39 cellular contexts compared by ENCODE assay signal in genomic region chr1:83581747-83582146, GRCh38.
"Had no signal": no experiment of that assay in that cellular context is flagged by ENCODE, and none has a peak within 500 bp of the region (broad histone marks: within the 10 kb centered on the region; RNA-seq: fewer than 3 reads in every experiment).

No MANE protein-coding gene starts in this region.

- H3K27me3 ChIP-seq: adrenal gland, ascending aorta, body of pancreas, brain microvascular endothelial cell, breast epithelium, cardiac muscle cell had no signal

- DNase-seq: activated effector memory CD4-positive, alpha-beta T cell treated with anti-CD3 and anti-CD28 coated beads, Interleukin-2, amount 50 U/mL, for 16 hours; activated effector memory CD4-positive, alpha-beta T cell treated with Interleukin-2 at 50 U/mL for 16 hours; activated gamma-delta T cell; activated gamma-delta T cell treated with Interleukin-2 at 50 U/mL for 16 hours; activated naive CD4-positive, alpha-beta T cell; activated naive CD4-positive, alpha-beta T cell treated with anti-CD3 and anti-CD28 coated beads for 36 hours; activated naive CD4-positive, alpha-beta T cell treated with anti-CD3 and anti-CD28 coated beads, Interleukin-2, amount 10 ng/mL, durations not matched to agents 7 days and 5 days; activated naive CD4-positive, alpha-beta T cell treated with anti-CD3 and anti-CD28 coated beads, Interleukin-2, amount 50 U/mL, for 16 hours; activated naive CD4-positive, alpha-beta T cell treated with Interleukin-2 at 50 U/mL for 16 hours; activated naive CD8-positive, alpha-beta T cell treated with anti-CD3 and anti-CD28 coated beads for 36 hours; activated naive CD8-positive, alpha-beta T cell treated with anti-CD3 and anti-CD28 coated beads, Interleukin-2, amount 10 ng/mL, durations not matched to agents 7 days and 5 days; activated naive CD8-positive, alpha-beta T cell treated with anti-CD3 and anti-CD28 coated beads, Interleukin-2, amount 50 U/mL, for 24 hours; activated T-cell treated with anti-CD3 and anti-CD28 coated beads for 4 hours; activated T-cell treated with anti-CD3 and anti-CD28 coated beads, Interleukin-2, amount 50 U/mL, for 1 hour; activated T-cell treated with anti-CD3 and anti-CD28 coated beads, Interleukin-2, amount 50 U/mL, for 24 hours; activated T-cell treated with anti-CD3 and anti-CD28 coated beads, Interleukin-2, amount 50 U/mL, for 4 hours; activated T-cell treated with anti-CD3 and anti-CD28 coated beads, Interleukin-2, amount 50 U/mL, for 48 hours; activated T-cell treated with anti-CD3 and anti-CD28 coated beads, Interleukin-2, amount 50 U/mL, for 72 hours; adrenal gland; amniotic stem cell; amygdala; anterior cingulate cortex; aorta; body of pancreas; brain microvascular endothelial cell; caudate nucleus; central memory CD4-positive, alpha-beta T cell; cerebellar nuclear complex had no signal

- H3K4me1 ChIP-seq: adrenal gland, ascending aorta, body of pancreas, breast epithelium had no signal

- ATAC-seq: activated naive CD4-positive, alpha-beta T cell treated with anti-CD3 and anti-CD28 coated beads, Interleukin-2, amount 50 U/mL, for 72 hours; activated naive CD8-positive, alpha-beta T cell treated with anti-CD3 and anti-CD28 coated beads, Interleukin-2, amount 50 U/mL, for 24 hours; activated T-cell treated with anti-CD3 and anti-CD28 coated beads, Interleukin-2, amount 50 U/mL, for 4 hours; activated T-cell treated with anti-CD3 and anti-CD28 coated beads, Interleukin-2, amount 50 U/mL, for 72 hours; activated T-helper 17 cell treated with anti-CD3 and anti-CD28 coated beads, Interleukin-2, amount 50 U/mL, for 72 hours; body of pancreas had no signal

- H3K4me3 ChIP-seq: adrenal gland, ascending aorta, body of pancreas, breast epithelium, cardiac muscle cell had no signal

- H3K36me3 Mint-ChIP-seq: activated naive CD4-positive, alpha-beta T cell treated with anti-CD3 and anti-CD28 coated beads, Interleukin-2, amount 50 U/mL, for 24 hours; activated naive CD8-positive, alpha-beta T cell treated with anti-CD3 and anti-CD28 coated beads for 36 hours; brain had no signal

- H3K27me3 Mint-ChIP-seq: activated naive CD4-positive, alpha-beta T cell treated with anti-CD3 and anti-CD28 coated beads, Interleukin-2, amount 10 ng/mL, durations not matched to agents 7 days and 5 days; activated naive CD4-positive, alpha-beta T cell treated with anti-CD3 and anti-CD28 coated beads, Interleukin-2, amount 50 U/mL, for 24 hours; activated naive CD8-positive, alpha-beta T cell; activated naive CD8-positive, alpha-beta T cell treated with anti-CD3 and anti-CD28 coated beads for 36 hours; activated naive CD8-positive, alpha-beta T cell treated with anti-CD3 and anti-CD28 coated beads, Interleukin-2, amount 10 ng/mL, durations not matched to agents 7 days and 5 days; activated naive CD8-positive, alpha-beta T cell treated with anti-CD3 and anti-CD28 coated beads, Interleukin-2, amount 50 U/mL, for 24 hours; activated T-cell treated with anti-CD3 and anti-CD28 coated beads, Interleukin-2, amount 50 U/mL, for 24 hours; activated T-helper 17 cell treated with anti-CD3 and anti-CD28 coated beads, Interleukin-2, amount 50 U/mL, for 72 hours; central memory CD8-positive, alpha-beta T cell had no signal

- H3K36me3 ChIP-seq: adrenal gland, ascending aorta, brain microvascular endothelial cell, breast epithelium, cardiac muscle cell had no signal

- H3K9me3 ChIP-seq: adrenal gland, ascending aorta, body of pancreas had no signal

- H3K4me3 Mint-ChIP-seq: activated naive CD4-positive, alpha-beta T cell treated with anti-CD3 and anti-CD28 coated beads for 36 hours; activated naive CD4-positive, alpha-beta T cell treated with anti-CD3 and anti-CD28 coated beads, Interleukin-2, amount 10 ng/mL, durations not matched to agents 7 days and 5 days; activated naive CD4-positive, alpha-beta T cell treated with anti-CD3 and anti-CD28 coated beads, Interleukin-2, amount 50 U/mL, for 24 hours; activated naive CD8-positive, alpha-beta T cell; activated naive CD8-positive, alpha-beta T cell treated with anti-CD3 and anti-CD28 coated beads for 36 hours; activated naive CD8-positive, alpha-beta T cell treated with anti-CD3 and anti-CD28 coated beads, Interleukin-2, amount 10 ng/mL, durations not matched to agents 7 days and 5 days; activated naive CD8-positive, alpha-beta T cell treated with anti-CD3 and anti-CD28 coated beads, Interleukin-2, amount 50 U/mL, for 24 hours; activated T-cell treated with anti-CD3 and anti-CD28 coated beads, Interleukin-2, amount 50 U/mL, for 24 hours; activated T-cell treated with anti-CD3 and anti-CD28 coated beads, Interleukin-2, amount 50 U/mL, for 4 hours; activated T-cell treated with anti-CD3 and anti-CD28 coated beads, Interleukin-2, amount 50 U/mL, for 72 hours; activated T-helper 1 cell treated with anti-CD3 and anti-CD28 coated beads, Interleukin-12 subunit alpha, Interleukin-12 subunit beta, Interleukin-2, Interleukin-4 antibody, amounts not matched to agents 30 ng/mL and 10 ng/mL and 1 ng/mL, durations not matched to agents 14 hours and 24 hours and 36 hours; activated T-helper 17 cell treated with anti-CD3 and anti-CD28 coated beads, Interleukin-2, amount 50 U/mL, for 72 hours; brain; central memory CD8-positive, alpha-beta T cell had no signal

- H3K4me1 Mint-ChIP-seq: activated naive CD8-positive, alpha-beta T cell treated with anti-CD3 and anti-CD28 coated beads, Interleukin-2, amount 10 ng/mL, durations not matched to agents 7 days and 5 days; activated naive CD8-positive, alpha-beta T cell treated with anti-CD3 and anti-CD28 coated beads, Interleukin-2, amount 50 U/mL, for 24 hours; activated T-helper 17 cell treated with anti-CD3 and anti-CD28 coated beads, Interleukin-2, amount 50 U/mL, for 72 hours; brain; central memory CD8-positive, alpha-beta T cell had no signal

- H3K9me3 Mint-ChIP-seq: activated naive CD4-positive, alpha-beta T cell treated with anti-CD3 and anti-CD28 coated beads, Interleukin-2, amount 50 U/mL, for 24 hours; activated T-helper 17 cell treated with anti-CD3 and anti-CD28 coated beads, Interleukin-2, amount 50 U/mL, for 72 hours had no signal

- H3K27ac ChIP-seq: adrenal gland, ascending aorta, body of pancreas, brain microvascular endothelial cell, breast epithelium, cardiac muscle cell had no signal

- H3K27ac Mint-ChIP-seq: activated naive CD4-positive, alpha-beta T cell treated with anti-CD3 and anti-CD28 coated beads for 36 hours; activated naive CD4-positive, alpha-beta T cell treated with anti-CD3 and anti-CD28 coated beads, Interleukin-2, amount 10 ng/mL, durations not matched to agents 7 days and 5 days; activated naive CD4-positive, alpha-beta T cell treated with anti-CD3 and anti-CD28 coated beads, Interleukin-2, amount 50 U/mL, for 24 hours; activated naive CD4-positive, alpha-beta T cell treated with anti-CD3 and anti-CD28 coated beads, Interleukin-2, amount 50 U/mL, for 72 hours; activated naive CD8-positive, alpha-beta T cell; activated naive CD8-positive, alpha-beta T cell treated with anti-CD3 and anti-CD28 coated beads for 36 hours; activated naive CD8-positive, alpha-beta T cell treated with anti-CD3 and anti-CD28 coated beads, Interleukin-2, amount 10 ng/mL, durations not matched to agents 7 days and 5 days; activated naive CD8-positive, alpha-beta T cell treated with anti-CD3 and anti-CD28 coated beads, Interleukin-2, amount 50 U/mL, for 24 hours; activated T-cell treated with anti-CD3 and anti-CD28 coated beads, Interleukin-2, amount 50 U/mL, for 24 hours; activated T-cell treated with anti-CD3 and anti-CD28 coated beads, Interleukin-2, amount 50 U/mL, for 72 hours; activated T-helper 1 cell treated with anti-CD3 and anti-CD28 coated beads, Interleukin-12 subunit alpha, Interleukin-12 subunit beta, Interleukin-2, Interleukin-4 antibody, amounts not matched to agents 30 ng/mL and 10 ng/mL and 1 ng/mL, durations not matched to agents 14 hours and 24 hours and 36 hours; activated T-helper 17 cell treated with anti-CD3 and anti-CD28 coated beads, Interleukin-2, amount 50 U/mL, for 72 hours; activated T-helper 2 cell treated with anti-CD3 and anti-CD28 coated beads, Interferon-gamma antibody, Interleukin-2, Interleukin-4, amounts not matched to agents 10 μg/mL and 5 μg/mL and 100 μg/mL, durations not matched to agents 14 hours and 24 hours and 36 hours; brain had no signal
